Comparison of ENCODE assay signal across 8 cellular contexts in genomic region chr3:111691293-111691909, GRCh38. TPM values are rescaled to one million over a fixed set of nuclear protein-coding genes. Genes with fewer than 3 reads are reported as not detected.
DNase-seq lines count a peak whose midpoint lies in the region; ATAC-seq and TF ChIP-seq lines count a peak whose summit lies in the region.

No MANE protein-coding gene starts in this region.

- H3K27me3 Mint-ChIP-seq in endodermal cell (ENCODE audit: insufficient read depth): peaks cover 12% of the 10 kb centered on the region
- no peaks in the 10 kb centered on the region for H3K27me3 Mint-ChIP-seq in neural crest cell (ENCODE audit: low read depth)
- H3K27me3 Mint-ChIP-seq in stimulated activated memory B cell treated with anti-CD40 and anti-IgM and Interleukin-4, amounts not matched to agents 10 μg/mL and 1 μg/mL and 100 μg/mL, for 72 hours: no peaks in the 10 kb centered on the region

- no peaks in the 10 kb centered on the region for H3K27me3 ChIP-seq in GM23248 (replicated peaks; ENCODE audit: insufficient read depth)
- no peaks in the 10 kb centered on the region; the same call in 1 of the 2 replicates for H3K27me3 ChIP-seq in OCI-LY1 (ENCODE audit: insufficient read depth, low read length)
- H3K27me3 ChIP-seq in endodermal cell (ENCODE audit: control insufficient read depth, insufficient read depth, low read length, poor library complexity, severe bottlenecking): peaks cover 18% of the 10 kb centered on the region

- H3K4me1 ChIP-seq in GM23248 (ENCODE audit: insufficient read depth) (peaks cover 36% of the 10 kb centered on the region), OCI-LY1 (ENCODE audit: insufficient read depth, low read length, severe bottlenecking) (no peaks in the 10 kb centered on the region), endodermal cell (ENCODE audit: control insufficient read depth, insufficient read depth, low read length) (peaks cover 4% of the 10 kb centered on the region)

- H3K9me3 Mint-ChIP-seq in endodermal cell (no peaks in the 10 kb centered on the region), neural crest cell (no peaks in the 10 kb centered on the region)
- no peaks in the 10 kb centered on the region for H3K9me3 Mint-ChIP-seq in stimulated activated memory B cell treated with anti-CD40 and anti-IgM and Interleukin-4, amounts not matched to agents 10 μg/mL and 1 μg/mL and 100 μg/mL, for 72 hours

- H3K36me3 ChIP-seq in GM23248 (ENCODE audit: low read depth) (no peaks in the 10 kb centered on the region), OCI-LY1 (ENCODE audit: insufficient read depth, low read length) (no peaks in the 10 kb centered on the region), endodermal cell (ENCODE audit: control insufficient read depth, insufficient read depth, low read length) (no peaks in the 10 kb centered on the region)

- H3K4me3 Mint-ChIP-seq in endodermal cell (no peak overlapping the region), neural crest cell (no peak overlapping the region)
- no peak overlapping the region for H3K4me3 Mint-ChIP-seq in stimulated activated memory B cell treated with anti-CD40 and anti-IgM and Interleukin-4, amounts not matched to agents 10 μg/mL and 1 μg/mL and 100 μg/mL, for 72 hours

- DNase-seq in Ammon's horn (ENCODE audit: low spot score) (peak; percentile 61), GM23248 (peak; percentile 79), endodermal cell (no peak), neural crest cell (ENCODE audit: low read depth, low spot score) (no peak), mesenteric fat pad (ENCODE audit: low spot score) (no peak)

- H3K36me3 Mint-ChIP-seq in endodermal cell (ENCODE audit: low read depth): no peaks in the 10 kb centered on the region
- H3K36me3 Mint-ChIP-seq in neural crest cell (ENCODE audit: low read depth): no peaks in the 10 kb centered on the region
- H3K36me3 Mint-ChIP-seq in stimulated activated memory B cell treated with anti-CD40 and anti-IgM and Interleukin-4, amounts not matched to agents 10 μg/mL and 1 μg/mL and 100 μg/mL, for 72 hours: no peaks in the 10 kb centered on the region

- ATAC-seq in HG03139 (IDR thresholded peaks at IDR 0.05; ENCODE audit: unreplicated experiment): no peak
- no peak for ATAC-seq in stimulated activated memory B cell treated with anti-CD40 and anti-IgM and Interleukin-4, amounts not matched to agents 10 μg/mL and 1 μg/mL and 100 μg/mL, for 72 hours

- no peak overlapping the region for H3K9ac ChIP-seq in GM23248
- H3K9ac ChIP-seq in OCI-LY1 (ENCODE audit: low read length): no peak overlapping the region
- no peak overlapping the region for H3K9ac ChIP-seq in endodermal cell (ENCODE audit: extremely low read depth, low read length, poor library complexity, severe bottlenecking)

- peak overlapping the region; percentile 8 for H3K4me2 ChIP-seq in GM23248 (ENCODE audit: unreplicated experiment)
- no peak overlapping the region for H3K4me2 ChIP-seq in OCI-LY1 (ENCODE audit: low read length)

- H3K27ac Mint-ChIP-seq in endodermal cell (no peak overlapping the region), neural crest cell (ENCODE audit: unreplicated experiment) (no peak overlapping the region)
- no peak overlapping the region for H3K27ac Mint-ChIP-seq in stimulated activated memory B cell treated with anti-CD40 and anti-IgM and Interleukin-4, amounts not matched to agents 10 μg/mL and 1 μg/mL and 100 μg/mL, for 72 hours

- 49 to 50% methylated on average over 2 of the region's 2 CpGs for WGBS in GM23248 (ENCODE audit: low coverage in 1 of 2, low lambda C conversion rate in 2 of 2, missing lambda C conversion rate in 2 of 2), 2 experiments
- WGBS in endodermal cell (ENCODE audit: insufficient coverage in 1 of 2, insufficient read length in 1 of 2), 2 experiments: 48 to 100% methylated on average over 1 to 2 of the region's 2 CpGs

- H3K9me2 ChIP-seq in GM23248 (ENCODE audit: insufficient read depth) (no peaks in the 10 kb centered on the region), OCI-LY1 (ENCODE audit: low read depth, low read length) (no peaks in the 10 kb centered on the region)

- H3K79me2 ChIP-seq in GM23248 (ENCODE audit: insufficient read depth) (no peaks in the 10 kb centered on the region), OCI-LY1 (ENCODE audit: insufficient read depth, low read length) (no peaks in the 10 kb centered on the region)

- no peak overlapping the region for H3K27ac ChIP-seq in GM23248
- H3K27ac ChIP-seq in OCI-LY1 (ENCODE audit: low read depth, low read length, poor library complexity, severe bottlenecking): no peak overlapping the region
- no peak overlapping the region for H3K27ac ChIP-seq in endodermal cell (ENCODE audit: low read depth, low read length)

- peak; percentile 51; the same call in 1 of the 2 replicates for TF ChIP-seq CTCF in OCI-LY1 (IDR thresholded peaks at IDR 0.05; ENCODE audit: low read length)
- peak; percentile 75 for TF ChIP-seq CTCF in endodermal cell (conservative IDR thresholded peaks at IDR 0.05)
- TF ChIP-seq CTCF in neural crest cell (conservative IDR thresholded peaks at IDR 0.05): peak; percentile 70

- H3K4me1 Mint-ChIP-seq in endodermal cell (peaks cover 2% of the 10 kb centered on the region), neural crest cell (peaks cover 4% of the 10 kb centered on the region)
- H3K4me1 Mint-ChIP-seq in stimulated activated memory B cell treated with anti-CD40 and anti-IgM and Interleukin-4, amounts not matched to agents 10 μg/mL and 1 μg/mL and 100 μg/mL, for 72 hours: peaks cover 19% of the 10 kb centered on the region

- H3F3A ChIP-seq in GM23248 (ENCODE audit: insufficient read depth) (peaks cover 24% of the 10 kb centered on the region), OCI-LY1 (ENCODE audit: insufficient read depth, low read length) (no peaks in the 10 kb centered on the region)

- in situ Hi-C loops in GM23248 (cut with MboI): no loop called here

- H3K4me3 ChIP-seq in GM23248 (no peak overlapping the region), OCI-LY1 (ENCODE audit: low read depth, low read length, poor library complexity, severe bottlenecking) (no peak overlapping the region), endodermal cell (ENCODE audit: low read length) (no peak overlapping the region)

- H4K20me1 ChIP-seq in GM23248 (ENCODE audit: insufficient read depth) (no peaks in the 10 kb centered on the region), OCI-LY1 (ENCODE audit: insufficient read depth, low read length) (no peaks in the 10 kb centered on the region)

- H2AFZ ChIP-seq in GM23248: 0 out of 2 replicates have a peak overlapping the region, but pooled peaks have one; percentile 2
- H2AFZ ChIP-seq in OCI-LY1 (ENCODE audit: low read length): no peak overlapping the region

- H3K9me3 ChIP-seq in GM23248 (ENCODE audit: low read depth) (no peaks in the 10 kb centered on the region), OCI-LY1 (ENCODE audit: low read length) (no peaks in the 10 kb centered on the region), endodermal cell (ENCODE audit: control insufficient read depth, low read length) (no peaks in the 10 kb centered on the region)

RNA-seq across cellular contexts. Expression of gene PLCXD2, which starts 16.9 kb away (rescaled TPM):
- total RNA-seq in GM23248 (2014; rRNA removed; shearing (Covaris generic)): 0.38 and 0.54 TPM in 2 replicates
- 0.11 TPM in 1 of 2 replicates, not detected in the other for polyA plus RNA-seq in GM23248 (2016; fragmentation: Nextera tagmentation; extraction: Ambion mirVana)
- total RNA-seq in endodermal cell (10 to 100 TPM in 1 of 2 donors, 1 to 10 TPM in 1; 7.3 to 12.1 TPM), neural crest cell (5.7 and 6.8 TPM in 2 replicates), mesenteric fat pad (0.64 TPM)
- polyA plus RNA-seq in endodermal cell (2013, experiment 1 of 2): 7.0 TPM
- polyA plus RNA-seq in endodermal cell (2013, experiment 2 of 2): 5.9 TPM

Comparison
In these comparisons a context has a peak if more than half of its experiments do, and no peak if none do; other contexts are left out.
1. DNase-seq: peak in Ammon's horn (single experiment) and GM23248 (single experiment); none in endodermal cell (single experiment), neural crest cell (single experiment) and mesenteric fat pad (single experiment).
2. Peak in every context shown above with its lines, with median percentiles within 50 percentile points of each other: CTCF ChIP-seq.